ENCODE assay signal across 11 cellular contexts in genomic region chr20:47489448-47489872, GRCh38. TPM values are rescaled to one million over a fixed set of nuclear protein-coding genes. Genes with fewer than 3 reads are reported as not detected.
DNase-seq lines count a peak whose midpoint lies in the region; ATAC-seq, FAIRE-seq and TF ChIP-seq lines count a peak whose summit lies in the region.
"Had no signal": no experiment of that assay in that cellular context is flagged by ENCODE, and none has a peak within 500 bp of the region (broad histone marks: within the 10 kb centered on the region; RNA-seq: fewer than 3 reads in every experiment).

No MANE protein-coding gene starts in this region.

- no peak overlapping the region for H3K4me2 ChIP-seq in SK-N-SH

- TF ChIP-seq CTCF in sigmoid colon (IDR thresholded peaks at IDR 0.05) (no peak), SK-N-SH (IDR thresholded peaks at IDR 0.05) (no peak)

- H3K9ac ChIP-seq in SK-N-SH = no peak overlapping the region

- WGBS in sigmoid colon, 2 donors = 70 to 86% methylated on average over 8 of the region's 8 CpGs
- over 99% methylated on average over 8 of the region's 8 CpGs for WGBS in SK-N-SH (ENCODE audit: low lambda C conversion rate)

- no peaks in the 10 kb centered on the region for H3F3A ChIP-seq in SK-N-SH (replicated peaks; ENCODE audit: insufficient read depth)

- peaks cover 0 to 21% (median 16%) of the 10 kb centered on the region in 4 donors for H3K4me1 ChIP-seq in sigmoid colon
- peaks cover 10 to 11% of the 10 kb centered on the region in 2 experiments; a peak in 3 of 4 replicates for H3K4me1 ChIP-seq in SK-N-SH (ENCODE audit: control insufficient read depth in 1 of 2, insufficient read depth in 2 of 2, low read depth in 1 of 2, low read length in 1 of 2)

- no peak for TF ChIP-seq POLR2A in sigmoid colon (IDR thresholded peaks at IDR 0.05)

- H2AFZ ChIP-seq in SK-N-SH (ENCODE audit: low read depth) = no peak overlapping the region

- H3K27ac Mint-ChIP-seq in activated naive CD4-positive, alpha-beta T cell treated with anti-CD3 and anti-CD28 coated beads, Interleukin-2, amount 50 U/mL, for 24 hours = peak overlapping the region; percentile 96

- H3K9me3 ChIP-seq in sigmoid colon = no peaks in the 10 kb centered on the region
- no peaks in the 10 kb centered on the region for H3K9me3 ChIP-seq in SK-N-SH
- H3K9me3 ChIP-seq: suprapubic skin had no signal

- no peaks in the 10 kb centered on the region for H3K27me3 Mint-ChIP-seq in activated naive CD4-positive, alpha-beta T cell treated with anti-CD3 and anti-CD28 coated beads, Interleukin-2, amount 50 U/mL, for 24 hours

- no peaks in the 10 kb centered on the region for H4K20me1 ChIP-seq in SK-N-SH (ENCODE audit: insufficient read depth)

- TF ChIP-seq EP300 in sigmoid colon (IDR thresholded peaks at IDR 0.05) (no peak), SK-N-SH (IDR thresholded peaks at IDR 0.05; ENCODE audit: borderline replicate concordance in 1 of 2, low read depth in 1 of 2, low read length in 1 of 2) (no peak)

- peaks cover 63% of the 10 kb centered on the region for H3K4me1 Mint-ChIP-seq in activated naive CD4-positive, alpha-beta T cell treated with anti-CD3 and anti-CD28 coated beads, Interleukin-2, amount 50 U/mL, for 24 hours

- ATAC-seq in HG03139 (IDR thresholded peaks at IDR 0.05; ENCODE audit: unreplicated experiment) = no peak
- ATAC-seq in HG03378 (IDR thresholded peaks at IDR 0.05; ENCODE audit: unreplicated experiment) = no peak

- FAIRE-seq in GM18507 (lab: Jason Lieb, UNC) = peak; percentile 39

- no peaks in the 10 kb centered on the region for H3K27me3 ChIP-seq in sigmoid colon
- H3K27me3 ChIP-seq in SK-N-SH (ENCODE audit: insufficient read depth) = no peaks in the 10 kb centered on the region
- H3K27me3 ChIP-seq: dorsolateral prefrontal cortex, suprapubic skin had no signal

- H3K4me3 ChIP-seq in sigmoid colon (no peak overlapping the region), SK-N-SH (ENCODE audit: low read depth in 2 of 2, low read length in 1 of 2) (no peak overlapping the region)
- H3K4me3 ChIP-seq: dorsolateral prefrontal cortex, suprapubic skin had no signal

- DNase-seq in GM18507 (ENCODE audit: extremely low spot score, insufficient read length, low read depth) (no peak), SKM-1 (lab: John Stamatoyannopoulos, UW; ENCODE audit: unreplicated experiment) (peak; percentile 65), sigmoid colon (peak; percentile 73), SK-N-SH (no peak), iPS-NIHi11 (ENCODE audit: low spot score) (no peak)
- DNase-seq: NCI-H2171 treated with DMSO at 0.1 percent for 48 hours had no signal

- no peaks in the 10 kb centered on the region for H3K36me3 Mint-ChIP-seq in activated naive CD4-positive, alpha-beta T cell treated with anti-CD3 and anti-CD28 coated beads, Interleukin-2, amount 50 U/mL, for 24 hours

- TF ChIP-seq RAD21 in SK-N-SH (IDR thresholded peaks at IDR 0.05; ENCODE audit: low read length) = no peak

- intact Hi-C loops in sigmoid colon (cut with DNase I) = no loop called here

- H3K9me2 ChIP-seq in SK-N-SH = no peaks in the 10 kb centered on the region

- H3K9me3 Mint-ChIP-seq in activated naive CD4-positive, alpha-beta T cell treated with anti-CD3 and anti-CD28 coated beads, Interleukin-2, amount 50 U/mL, for 24 hours = no peaks in the 10 kb centered on the region

- CTCF ChIA-PET in SK-N-SH (lab: Yijun Ruan, JAX) = no interaction called here

- H3K4me3 Mint-ChIP-seq in activated naive CD4-positive, alpha-beta T cell treated with anti-CD3 and anti-CD28 coated beads, Interleukin-2, amount 50 U/mL, for 24 hours = no peak overlapping the region

- H3K27ac ChIP-seq in sigmoid colon (no peak overlapping the region), SK-N-SH (ENCODE audit: low read depth in 2 of 2, low read length in 1 of 2) (no peak overlapping the region)
- H3K27ac ChIP-seq: suprapubic skin had no signal

- no peaks in the 10 kb centered on the region for H3K36me3 ChIP-seq in sigmoid colon
- H3K36me3 ChIP-seq in SK-N-SH (replicated peaks in 1 of 2; ENCODE audit: control insufficient read depth in 1 of 2, insufficient read depth in 2 of 2, low read length in 1 of 2) = no peaks in the 10 kb centered on the region
- H3K36me3 ChIP-seq: suprapubic skin had no signal

- H3K79me2 ChIP-seq in SK-N-SH (ENCODE audit: insufficient read depth) = no peaks in the 10 kb centered on the region

- POLR2A ChIA-PET in SK-N-SH (lab: Yijun Ruan, JAX) = no interaction called here

TF ChIP-seq in SK-N-SH, 30 proteins besides CTCF, POLR2A, EP300 and RAD21:
- TF ChIP-seq RFX5 (IDR thresholded peaks at IDR 0.05; ENCODE audit: low read length) (no peak), SIN3A (IDR thresholded peaks at IDR 0.05; ENCODE audit: borderline replicate concordance, low read depth, low read length) (no peak), CHD2 (IDR thresholded peaks at IDR 0.05; ENCODE audit: low read length, partially characterized antibody) (no peak), RXRA (IDR thresholded peaks at IDR 0.05; ENCODE audit: borderline replicate concordance, low read depth) (no peak), TCF12 (IDR thresholded peaks at IDR 0.05) (no peak), TAF1 (IDR thresholded peaks at IDR 0.05; ENCODE audit: borderline replicate concordance, low read depth, low read length) (no peak)

RNA-seq across cellular contexts. Expression of gene NCOA3, which starts 12.2 kb away (rescaled TPM):
- total RNA-seq in sigmoid colon = 10 to 100 TPM; 22.8 to 51.0 (median 26.4) TPM
- polyA plus RNA-seq in sigmoid colon (10 to 100 TPM in 1 of 3 donors, 1 to 10 TPM in 2; 4.8 to 13.7 (median 4.9) TPM), SK-N-SH (2012; rRNA removed) (5.8 and 8.3 TPM in 2 replicates)
- polyA plus RNA-seq in SK-N-SH (2012; cell fraction: cytosol; rRNA removed) = 6.4 and 6.7 TPM in 2 replicates
- polyA plus RNA-seq in SK-N-SH (2012; cell fraction: nucleus; rRNA removed) = 7.1 and 13.0 TPM in 2 replicates

Comparison
In these comparisons a context has a peak if more than half of its experiments do, and no peak if none do; other contexts are left out.
1. DNase-seq: peak in SKM-1 (single experiment) and sigmoid colon (single experiment); none in GM18507 (single experiment), SK-N-SH (single experiment) and iPS-NIHi11 (single experiment).